Comparison of ENCODE assay signal across 24 cellular contexts in the genomic region with DNA sequence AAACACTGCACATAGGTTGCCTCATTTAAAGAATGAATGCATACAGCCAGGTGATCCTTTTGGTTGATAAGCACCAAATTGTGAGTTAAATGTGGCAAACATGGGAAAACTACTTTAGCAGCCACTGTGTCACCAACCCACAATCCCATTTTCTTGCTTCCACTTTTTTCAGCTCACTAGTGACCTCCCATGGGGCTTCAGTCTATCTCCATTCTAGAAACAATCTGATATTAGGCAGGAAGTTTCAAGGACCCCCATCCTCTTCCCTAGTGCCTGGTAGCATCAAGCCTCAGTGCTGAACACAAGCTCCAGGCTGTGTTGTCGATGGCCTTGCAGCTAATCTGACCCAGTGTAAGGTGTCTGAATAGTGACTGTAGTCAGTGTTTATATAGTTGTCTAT.
"Had no signal": no experiment of that assay in that cellular context is flagged by ENCODE, and none has a peak within 500 bp of the region (broad histone marks: within the 10 kb centered on the region; RNA-seq: fewer than 3 reads in every experiment).

No MANE protein-coding gene starts in this region.

- H3K27ac ChIP-seq: esophagus squamous epithelium, heart right ventricle, psoas muscle, skin epidermis, spleen, testis, tibial artery had no signal

- H3K27me3 ChIP-seq: esophagus squamous epithelium, spleen, testis, tibial artery had no signal

- H3K4me1 ChIP-seq: esophagus squamous epithelium, heart right ventricle, psoas muscle, spleen, testis, tibial artery had no signal

- H3K4me3 ChIP-seq: esophagus squamous epithelium, heart right ventricle, psoas muscle, skin epidermis, spleen, testis, tibial artery had no signal

- H3K36me3 ChIP-seq: esophagus squamous epithelium, heart right ventricle, spleen, tibial artery had no signal

- DNase-seq: cortex of kidney; effector memory CD8-positive, alpha-beta T cell; erythroblast; esophagus squamous epithelium; foreskin melanocyte; glutamatergic neuron; heart right ventricle; hypothalamus; immature natural killer cell; islet precursor cell; kidney glomerular epithelial cell; naive thymus-derived CD8-positive, alpha-beta T cell; nephron progenitor cell; posterior cingulate gyrus; psoas muscle; right cardiac atrium; spleen; stimulated activated CD4-positive, alpha-beta T cell treated with anti-CD3 and anti-CD28 coated beads, Interleukin-4, amount 100 ng/mL, for 4 hours; stimulated activated naive CD8-positive, alpha-beta T cell treated with anti-CD3 and anti-CD28 coated beads, Interleukin-15, Interleukin-2, amounts not matched to agents 100 U/mL and 50 U/mL, for 24 hours; substantia nigra; testis; tibial artery had no signal

- ATAC-seq: effector memory CD8-positive, alpha-beta T cell; heart right ventricle; naive thymus-derived CD8-positive, alpha-beta T cell; psoas muscle; right cardiac atrium; stimulated activated memory B cell treated with anti-CD40 and anti-IgM and Interleukin-4, amounts not matched to agents 10 μg/mL and 1 μg/mL and 100 μg/mL, for 72 hours; stimulated activated naive CD8-positive, alpha-beta T cell treated with anti-CD3 and anti-CD28 coated beads, Interleukin-15, Interleukin-2, amounts not matched to agents 100 U/mL and 50 U/mL, for 24 hours had no signal

- H3K9me3 ChIP-seq: esophagus squamous epithelium, heart right ventricle, psoas muscle, spleen, testis, tibial artery had no signal
